ENCODE assay signal across 8 cellular contexts in the genomic region with DNA sequence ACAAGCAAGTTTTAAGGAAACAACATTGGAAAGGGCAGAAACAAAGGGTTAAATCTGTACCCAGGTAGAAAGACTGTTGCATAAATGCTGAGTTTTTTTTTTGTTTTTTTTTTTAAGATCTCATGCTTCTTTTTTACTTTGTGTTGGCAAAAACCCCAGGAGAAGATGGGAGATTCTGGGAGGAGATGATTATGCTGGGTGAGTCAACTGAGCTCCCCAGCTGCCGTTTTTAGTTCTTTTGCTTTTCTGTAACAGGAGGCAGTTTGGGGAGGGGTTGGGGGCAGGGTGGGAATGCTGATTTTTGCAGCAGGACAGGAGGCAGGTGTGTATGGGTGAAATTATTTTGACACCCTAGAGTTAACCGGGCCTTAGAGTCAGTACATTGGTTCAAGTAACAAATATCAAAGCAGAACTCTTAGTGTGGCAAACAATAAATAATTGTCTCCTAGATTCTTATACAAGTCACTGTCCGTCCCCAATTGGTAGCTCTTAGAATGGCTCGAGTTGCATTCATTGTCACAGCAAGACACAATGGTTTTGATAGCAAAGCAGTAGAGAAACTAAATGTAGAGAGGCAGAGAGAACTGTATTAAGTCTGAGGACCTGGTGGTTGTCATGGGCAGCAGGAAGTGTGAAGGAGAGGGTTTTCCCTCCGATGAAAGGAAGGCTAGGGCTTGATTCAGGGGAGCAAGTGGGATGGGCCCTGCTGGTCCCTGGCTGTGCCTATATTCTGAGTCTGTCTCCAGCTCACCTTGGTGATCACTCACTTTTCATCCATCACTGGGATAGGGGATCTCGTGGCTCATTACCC. TPM values are rescaled to one million over a fixed set of nuclear protein-coding genes. Genes with fewer than 3 reads are reported as not detected.
DNase-seq lines count a peak whose midpoint lies in the region; ATAC-seq and TF ChIP-seq lines count a peak whose summit lies in the region.

No MANE protein-coding gene starts in this region.

- TF ChIP-seq CTCF in WTC11 (IDR thresholded peaks at IDR 0.05) = no peak
- no peak for TF ChIP-seq CTCF in GM10266 (IDR thresholded peaks at IDR 0.05; ENCODE audit: control insufficient read depth, insufficient read depth, low read depth, missing control alignments)

- H3K9me3 Mint-ChIP-seq in activated T-cell treated with anti-CD3 and anti-CD28 coated beads, Interleukin-2, amount 50 U/mL, for 24 hours = no peaks in the 10 kb centered on the region
- H3K9me3 Mint-ChIP-seq in WTC11 = no peaks in the 10 kb centered on the region
- no peaks in the 10 kb centered on the region for H3K9me3 Mint-ChIP-seq in stimulated activated effector memory CD8-positive, alpha-beta T cell treated with anti-CD3 and anti-CD28 coated beads, Interleukin-12 subunit alpha, Interleukin-12 subunit beta, amount 100 ng/mL, for 72 hours

- in situ Hi-C loops in G401 (cut with HindIII; ENCODE audit: low sequenced_read_pairs) = no loop called here

- H3K4me3 Mint-ChIP-seq in activated T-cell treated with anti-CD3 and anti-CD28 coated beads, Interleukin-2, amount 50 U/mL, for 24 hours = no peak overlapping the region
- H3K4me3 Mint-ChIP-seq in WTC11 = no peak overlapping the region; the same call in 1 of the 2 replicates
- no peak overlapping the region for H3K4me3 Mint-ChIP-seq in stimulated activated effector memory CD8-positive, alpha-beta T cell treated with anti-CD3 and anti-CD28 coated beads, Interleukin-12 subunit alpha, Interleukin-12 subunit beta, amount 100 ng/mL, for 72 hours

- POLR2A ChIA-PET in WTC11 (lab: Charles Lee) = interaction anchor here (0.7 kb wide), 1 partner anchor 951 kb away, joined by 3 read pairs; no protein-coding TSS in a partner anchor

- peak overlapping the region; percentile 50 for H3K27ac Mint-ChIP-seq in activated T-cell treated with anti-CD3 and anti-CD28 coated beads, Interleukin-2, amount 50 U/mL, for 24 hours
- peak overlapping the region; percentile 46 for H3K27ac Mint-ChIP-seq in WTC11
- peak overlapping the region; percentile 8 for H3K27ac Mint-ChIP-seq in stimulated activated effector memory CD8-positive, alpha-beta T cell treated with anti-CD3 and anti-CD28 coated beads, Interleukin-12 subunit alpha, Interleukin-12 subunit beta, amount 100 ng/mL, for 72 hours

- H3K27me3 Mint-ChIP-seq in activated T-cell treated with anti-CD3 and anti-CD28 coated beads, Interleukin-2, amount 50 U/mL, for 24 hours = no peaks in the 10 kb centered on the region
- H3K27me3 Mint-ChIP-seq in WTC11 (ENCODE audit: low read depth) = no peaks in the 10 kb centered on the region; the same call in 1 of the 2 replicates

- no peak for DNase-seq in activated T-cell treated with anti-CD3 and anti-CD28 coated beads, Interleukin-2, amount 50 U/mL, for 24 hours
- no peak for DNase-seq in activated T-cell treated with anti-CD3 and anti-CD28 coated beads, Interleukin-2, amount 50 U/mL, for 1 hour
- DNase-seq in WTC11 (ENCODE audit: low spot score) (no peak), fibroblast of the conjunctiva (ENCODE audit: low read depth) (peak; percentile 47), GM10266 (ENCODE audit: extremely low spot score) (no peak), G401 (ENCODE audit: low spot score) (no peak), GM19238 (ENCODE audit: insufficient read length, low spot score) (no peak)
- DNase-seq in stimulated activated effector memory CD8-positive, alpha-beta T cell treated with anti-CD3 and anti-CD28 coated beads, Interleukin-12 subunit alpha, Interleukin-12 subunit beta, amount 100 ng/mL, for 72 hours (ENCODE audit: low spot score in 2 of 2) = no peak

- H3K36me3 Mint-ChIP-seq in activated T-cell treated with anti-CD3 and anti-CD28 coated beads, Interleukin-2, amount 50 U/mL, for 24 hours (ENCODE audit: low read depth) = peaks cover 46% of the 10 kb centered on the region
- H3K36me3 Mint-ChIP-seq in WTC11 = peaks cover 5% of the 10 kb centered on the region; the same call in 1 of the 2 replicates
- peaks cover 23% of the 10 kb centered on the region for H3K36me3 Mint-ChIP-seq in stimulated activated effector memory CD8-positive, alpha-beta T cell treated with anti-CD3 and anti-CD28 coated beads, Interleukin-12 subunit alpha, Interleukin-12 subunit beta, amount 100 ng/mL, for 72 hours

- ATAC-seq in WTC11 = peak; percentile 4
- no peak for ATAC-seq in stimulated activated effector memory CD8-positive, alpha-beta T cell treated with anti-CD3 and anti-CD28 coated beads, Interleukin-12 subunit alpha, Interleukin-12 subunit beta, amount 100 ng/mL, for 72 hours

- CTCF ChIA-PET in WTC11 (lab: Charles Lee) = interaction anchor here (0.6 to 1.8 kb wide), 5 partner anchors 26 to 475 kb away, joined by 3 to 5 read pairs (median 4); a partner anchor contains a TSS

- peaks cover 81% of the 10 kb centered on the region for H3K4me1 Mint-ChIP-seq in activated T-cell treated with anti-CD3 and anti-CD28 coated beads, Interleukin-2, amount 50 U/mL, for 24 hours (ENCODE audit: low read depth)
- H3K4me1 Mint-ChIP-seq in WTC11 = peaks cover 62% of the 10 kb centered on the region
- H3K4me1 Mint-ChIP-seq in stimulated activated effector memory CD8-positive, alpha-beta T cell treated with anti-CD3 and anti-CD28 coated beads, Interleukin-12 subunit alpha, Interleukin-12 subunit beta, amount 100 ng/mL, for 72 hours = peaks cover 52% of the 10 kb centered on the region

TF ChIP-seq in WTC11, 78 proteins besides CTCF, POLR2A, EP300 and RAD21:
- TF ChIP-seq NR2C2 (CRISPR knock-in tag; IDR thresholded peaks at IDR 0.05) = no peak
- no peak for TF ChIP-seq ZBTB21 (CRISPR knock-in tag; IDR thresholded peaks at IDR 0.05; ENCODE audit: borderline replicate concordance)
- TF ChIP-seq, protein P1, sequence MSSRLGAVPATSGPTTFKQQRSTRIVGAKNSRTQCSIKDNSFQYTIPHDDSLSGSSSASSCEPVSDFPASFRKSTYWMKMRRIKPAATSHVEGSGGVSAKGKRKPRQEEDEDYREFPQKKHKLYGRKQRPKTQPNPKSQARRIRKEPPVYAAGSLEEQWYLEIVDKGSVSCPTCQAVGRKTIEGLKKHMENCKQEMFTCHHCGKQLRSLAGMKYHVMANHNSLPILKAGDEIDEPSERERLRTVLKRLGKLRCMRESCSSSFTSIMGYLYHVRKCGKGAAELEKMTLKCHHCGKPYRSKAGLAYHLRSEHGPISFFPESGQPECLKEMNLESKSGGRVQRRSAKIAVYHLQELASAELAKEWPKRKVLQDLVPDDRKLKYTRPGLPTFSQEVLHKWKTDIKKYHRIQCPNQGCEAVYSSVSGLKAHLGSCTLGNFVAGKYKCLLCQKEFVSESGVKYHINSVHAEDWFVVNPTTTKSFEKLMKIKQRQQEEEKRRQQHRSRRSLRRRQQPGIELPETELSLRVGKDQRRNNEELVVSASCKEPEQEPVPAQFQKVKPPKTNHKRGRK (CRISPR knock-in tag; IDR thresholded peaks at IDR 0.05; ENCODE audit: borderline replicate concordance) = no peak
- TF ChIP-seq ZNF423 (CRISPR knock-in tag; IDR thresholded peaks at IDR 0.05) = no peak
- no peak for TF ChIP-seq NFATC4 (CRISPR knock-in tag; IDR thresholded peaks at IDR 0.05)
- TF ChIP-seq, protein P2, sequence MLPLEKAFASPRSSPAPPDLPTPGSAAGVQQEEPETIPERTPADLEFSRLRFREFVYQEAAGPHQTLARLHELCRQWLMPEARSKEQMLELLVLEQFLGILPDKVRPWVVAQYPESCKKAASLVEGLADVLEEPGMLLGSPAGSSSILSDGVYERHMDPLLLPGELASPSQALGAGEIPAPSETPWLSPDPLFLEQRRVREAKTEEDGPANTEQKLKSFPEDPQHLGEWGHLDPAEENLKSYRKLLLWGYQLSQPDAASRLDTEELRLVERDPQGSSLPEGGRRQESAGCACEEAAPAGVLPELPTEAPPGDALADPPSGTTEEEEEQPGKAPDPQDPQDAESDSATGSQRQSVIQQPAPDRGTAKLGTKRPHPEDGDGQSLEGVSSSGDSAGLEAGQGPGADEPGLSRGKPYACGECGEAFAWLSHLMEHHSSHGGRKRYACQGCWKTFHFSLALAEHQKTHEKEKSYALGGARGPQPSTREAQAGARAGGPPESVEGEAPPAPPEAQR (CRISPR knock-in tag; IDR thresholded peaks at IDR 0.05) = no peak
- TF ChIP-seq, protein P3, sequence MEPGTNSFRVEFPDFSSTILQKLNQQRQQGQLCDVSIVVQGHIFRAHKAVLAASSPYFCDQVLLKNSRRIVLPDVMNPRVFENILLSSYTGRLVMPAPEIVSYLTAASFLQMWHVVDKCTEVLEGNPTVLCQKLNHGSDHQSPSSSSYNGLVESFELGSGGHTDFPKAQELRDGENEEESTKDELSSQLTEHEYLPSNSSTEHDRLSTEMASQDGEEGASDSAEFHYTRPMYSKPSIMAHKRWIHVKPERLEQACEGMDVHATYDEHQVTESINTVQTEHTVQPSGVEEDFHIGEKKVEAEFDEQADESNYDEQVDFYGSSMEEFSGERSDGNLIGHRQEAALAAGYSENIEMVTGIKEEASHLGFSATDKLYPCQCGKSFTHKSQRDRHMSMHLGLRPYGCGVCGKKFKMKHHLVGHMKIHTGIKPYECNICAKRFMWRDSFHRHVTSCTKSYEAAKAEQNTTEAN (CRISPR knock-in tag; IDR thresholded peaks at IDR 0.05) = no peak
- TF ChIP-seq GRHL2 (CRISPR knock-in tag; IDR thresholded peaks at IDR 0.05; ENCODE audit: insufficient replicate concordance, severe bottlenecking) = no peak
- TF ChIP-seq, protein P4, sequence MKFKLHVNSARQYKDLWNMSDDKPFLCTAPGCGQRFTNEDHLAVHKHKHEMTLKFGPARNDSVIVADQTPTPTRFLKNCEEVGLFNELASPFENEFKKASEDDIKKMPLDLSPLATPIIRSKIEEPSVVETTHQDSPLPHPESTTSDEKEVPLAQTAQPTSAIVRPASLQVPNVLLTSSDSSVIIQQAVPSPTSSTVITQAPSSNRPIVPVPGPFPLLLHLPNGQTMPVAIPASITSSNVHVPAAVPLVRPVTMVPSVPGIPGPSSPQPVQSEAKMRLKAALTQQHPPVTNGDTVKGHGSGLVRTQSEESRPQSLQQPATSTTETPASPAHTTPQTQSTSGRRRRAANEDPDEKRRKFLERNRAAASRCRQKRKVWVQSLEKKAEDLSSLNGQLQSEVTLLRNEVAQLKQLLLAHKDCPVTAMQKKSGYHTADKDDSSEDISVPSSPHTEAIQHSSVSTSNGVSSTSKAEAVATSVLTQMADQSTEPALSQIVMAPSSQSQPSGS (CRISPR knock-in tag; IDR thresholded peaks at IDR 0.05; ENCODE audit: borderline replicate concordance, low read depth) = no peak

RNA-seq across cellular contexts. Expression of a gene that starts 36.7 kb away (rescaled TPM):
- total RNA-seq in WTC11 (2021) = 77.4 to 98.3 TPM (median 92.0 TPM) in 3 replicates
- total RNA-seq in G401 (2014; rRNA removed; shearing (Covaris generic)) = 53.3 and 54.9 TPM in 2 replicates

RNA-seq across cellular contexts. Expression of a gene that starts 41.3 kb away (rescaled TPM):
- 50.8 to 57.4 TPM (median 51.4 TPM) in 3 replicates for total RNA-seq in WTC11 (2021)
- total RNA-seq in G401 (2014; rRNA removed; shearing (Covaris generic)) = 21.0 and 22.5 TPM in 2 replicates

RNA-seq across cellular contexts. Expression of a gene that starts 58.6 kb away (rescaled TPM):
- 31.1 to 32.7 TPM (median 31.8 TPM) in 3 replicates for total RNA-seq in WTC11 (2021)
- total RNA-seq in G401 (2014; rRNA removed; shearing (Covaris generic)) = 44.2 and 50.7 TPM in 2 replicates
